Comparison of ENCODE assay signal across 1 cellular context in genomic region chr3:46301122-46301835, GRCh38.
TF ChIP-seq lines count a peak whose summit lies in the region.

No MANE protein-coding gene starts in this region.

TF ChIP-seq in GM23338, 12 proteins besides CTCF, POLR2A, EP300 and RAD21 (continued from another document):
- TF ChIP-seq ZNF462 (CRISPR knock-in tag; IDR thresholded peaks at IDR 0.05) = no peak
- no peak for TF ChIP-seq JUNB (IDR thresholded peaks at IDR 0.05; ENCODE audit: unreplicated experiment)
- TF ChIP-seq CREB1 (CRISPR knock-in tag; IDR thresholded peaks at IDR 0.05; ENCODE audit: low read depth) = no peak
- no peak for TF ChIP-seq ETS1 (IDR thresholded peaks at IDR 0.05)
- TF ChIP-seq EZH2 (IDR thresholded peaks at IDR 0.05; ENCODE audit: low read depth, unreplicated experiment) = no peak
- no peak for TF ChIP-seq EZH2phosphoT487 (IDR thresholded peaks at IDR 0.05; ENCODE audit: unreplicated experiment)
- TF ChIP-seq REST (IDR thresholded peaks at IDR 0.05; ENCODE audit: unreplicated experiment) = no peak
- TF ChIP-seq STAT1 (IDR thresholded peaks at IDR 0.05; ENCODE audit: unreplicated experiment) = no peak
